In genomic region chr19:33432408-33433170, GRCh38 we compare ENCODE assay signal across 19 cellular contexts. TPM values are rescaled to one million over a fixed set of nuclear protein-coding genes. Genes with fewer than 3 reads are reported as not detected.
DNase-seq lines count a peak whose midpoint lies in the region; ATAC-seq and TF ChIP-seq lines count a peak whose summit lies in the region.
"Had no signal": no experiment of that assay in that cellular context is flagged by ENCODE, and none has a peak within 500 bp of the region (broad histone marks: within the 10 kb centered on the region; RNA-seq: fewer than 3 reads in every experiment).

No MANE protein-coding gene starts in this region.

- CTCF ChIA-PET in activated naive CD4-positive, alpha-beta T cell treated with anti-CD3 and anti-CD28 coated beads, Interleukin-2, amount 10 ng/mL, durations not matched to agents 7 days and 5 days (lab: Charles Lee), result interaction anchor here (0.5 to 1.7 kb wide), 4 partner anchors 21 to 563 kb away, joined by 3 to 19 read pairs (median 4); no protein-coding TSS in a partner anchor

- H3K27ac ChIP-seq in RWPE2 (ENCODE audit: poor library complexity, severe bottlenecking), result no peak overlapping the region
- H3K27ac ChIP-seq in neural progenitor cell, result no peak overlapping the region
- H3K27ac ChIP-seq: 22Rv1, parathyroid adenoma, transverse colon had no signal

- H3F3A ChIP-seq in neural progenitor cell (ENCODE audit: low read depth), result no peaks in the 10 kb centered on the region

- no peaks in the 10 kb centered on the region for H3K36me3 ChIP-seq in RWPE2 (ENCODE audit: low read depth)
- no peaks in the 10 kb centered on the region for H3K36me3 ChIP-seq in neural progenitor cell
- H3K36me3 ChIP-seq: transverse colon had no signal

- no peak overlapping the region for H2AFZ ChIP-seq in neural progenitor cell (replicated peaks)
- H2AFZ ChIP-seq: parathyroid adenoma had no signal

- no peak for ATAC-seq in RWPE2 (ENCODE audit: low read depth)
- no peak for ATAC-seq in activated CD4-positive, CD25-positive, alpha-beta regulatory T cell treated with anti-CD3 and anti-CD28 coated beads, Interleukin-2, amount 50 U/mL, for 24 hours
- ATAC-seq: effector memory CD8-positive, alpha-beta T cell had no signal

- H3K9me3 Mint-ChIP-seq in neural progenitor cell, result no peaks in the 10 kb centered on the region
- no peaks in the 10 kb centered on the region for H3K9me3 Mint-ChIP-seq in activated naive CD4-positive, alpha-beta T cell treated with anti-CD3 and anti-CD28 coated beads, Interleukin-2, amount 10 ng/mL, durations not matched to agents 7 days and 5 days
- H3K9me3 Mint-ChIP-seq: effector memory CD8-positive, alpha-beta T cell; stimulated activated naive CD8-positive, alpha-beta T cell treated with anti-CD3 and anti-CD28 coated beads, Interleukin-15, Interleukin-2, amounts not matched to agents 100 ng/mL and 50 ng/mL, for 24 hours had no signal

- H3K4me1 Mint-ChIP-seq in neural progenitor cell, result peaks cover 5% of the 10 kb centered on the region
- H3K4me1 Mint-ChIP-seq in activated naive CD4-positive, alpha-beta T cell treated with anti-CD3 and anti-CD28 coated beads, Interleukin-2, amount 10 ng/mL, durations not matched to agents 7 days and 5 days, result peaks cover 7% of the 10 kb centered on the region

- H3K27me3 ChIP-seq in RWPE2 (ENCODE audit: insufficient read depth, poor library complexity, severe bottlenecking), result no peaks in the 10 kb centered on the region
- no peaks in the 10 kb centered on the region for H3K27me3 ChIP-seq in neural progenitor cell
- H3K27me3 ChIP-seq: transverse colon had no signal

- H4K20me1 ChIP-seq in neural progenitor cell (ENCODE audit: low read depth), result peaks cover 6% of the 10 kb centered on the region

- no peak for TF ChIP-seq CTCF in RWPE2 (IDR thresholded peaks at IDR 0.05; ENCODE audit: poor library complexity, severe bottlenecking)
- no peak for TF ChIP-seq CTCF in neural progenitor cell (IDR thresholded peaks at IDR 0.05)

- H3K4me1 ChIP-seq in RWPE2 (ENCODE audit: insufficient read depth, poor library complexity, severe bottlenecking) (no peaks in the 10 kb centered on the region), neural progenitor cell (peaks cover 8% of the 10 kb centered on the region)
- H3K4me1 ChIP-seq: Caco-2, parathyroid adenoma, transverse colon had no signal

- no peak overlapping the region for H3K4me3 Mint-ChIP-seq in neural progenitor cell
- H3K4me3 Mint-ChIP-seq in activated naive CD4-positive, alpha-beta T cell treated with anti-CD3 and anti-CD28 coated beads, Interleukin-2, amount 10 ng/mL, durations not matched to agents 7 days and 5 days, result no peak overlapping the region
- H3K4me3 Mint-ChIP-seq: effector memory CD8-positive, alpha-beta T cell; stimulated activated naive CD8-positive, alpha-beta T cell treated with anti-CD3 and anti-CD28 coated beads, Interleukin-15, Interleukin-2, amounts not matched to agents 100 ng/mL and 50 ng/mL, for 24 hours had no signal

- H3K27ac Mint-ChIP-seq in neural progenitor cell, result no peak overlapping the region
- no peak overlapping the region for H3K27ac Mint-ChIP-seq in activated naive CD4-positive, alpha-beta T cell treated with anti-CD3 and anti-CD28 coated beads, Interleukin-2, amount 10 ng/mL, durations not matched to agents 7 days and 5 days
- H3K27ac Mint-ChIP-seq: effector memory CD8-positive, alpha-beta T cell; stimulated activated naive CD8-positive, alpha-beta T cell treated with anti-CD3 and anti-CD28 coated beads, Interleukin-15, Interleukin-2, amounts not matched to agents 100 ng/mL and 50 ng/mL, for 24 hours had no signal

- peak overlapping the region; percentile 37 for H3K9ac ChIP-seq in neural progenitor cell
- H3K9ac ChIP-seq: parathyroid adenoma had no signal

- DNase-seq in DMS79 treated with DMSO at 0.1 percent for 48 hours (lab: John Stamatoyannopoulos, UW) (peak; percentile 32), DMS79 (lab: John Stamatoyannopoulos, UW) (no peak), NCI-H1092 treated with DMSO at 0.1 percent for 48 hours (lab: John Stamatoyannopoulos, UW) (peak; percentile 57), RWPE2 (ENCODE audit: low spot score) (peak; percentile 19), neural progenitor cell (ENCODE audit: low spot score) (no peak), SIG-M5 treated with dmso at 0.1 percent for 504 hours (lab: John Stamatoyannopoulos, UW; ENCODE audit: unreplicated experiment) (no peak)
- DNase-seq in activated naive CD4-positive, alpha-beta T cell treated with anti-CD3 and anti-CD28 coated beads, Interleukin-2, amount 10 ng/mL, durations not matched to agents 7 days and 5 days, result no peak
- DNase-seq: activated CD4-positive, alpha-beta T cell treated with anti-CD3 and anti-CD28 coated beads, Interleukin-2, amount 50 U/mL, for 4 hours; activated naive CD4-positive, alpha-beta T cell treated with Interleukin-2 at 50 U/mL for 16 hours; effector memory CD8-positive, alpha-beta T cell; NCI-H1048; stimulated activated CD4-positive, alpha-beta T cell treated with anti-CD3 and anti-CD28 coated beads, Interleukin-2, amount 100 ng/mL, for 24 hours; T-helper 1 cell; transverse colon had no signal

- no peak overlapping the region for H3K4me2 ChIP-seq in neural progenitor cell

- no peaks in the 10 kb centered on the region for H3K36me3 Mint-ChIP-seq in neural progenitor cell
- no peaks in the 10 kb centered on the region for H3K36me3 Mint-ChIP-seq in activated naive CD4-positive, alpha-beta T cell treated with anti-CD3 and anti-CD28 coated beads, Interleukin-2, amount 10 ng/mL, durations not matched to agents 7 days and 5 days

- no peaks in the 10 kb centered on the region for H3K79me2 ChIP-seq in neural progenitor cell (ENCODE audit: low read depth)
- H3K79me2 ChIP-seq: parathyroid adenoma had no signal

- H3K4me3 ChIP-seq in RWPE2 (ENCODE audit: severe bottlenecking), result no peak overlapping the region
- no peak overlapping the region for H3K4me3 ChIP-seq in neural progenitor cell
- H3K4me3 ChIP-seq: transverse colon had no signal

- H3K27me3 Mint-ChIP-seq in neural progenitor cell (ENCODE audit: insufficient read depth, low read depth), result no peaks in the 10 kb centered on the region
- H3K27me3 Mint-ChIP-seq in activated naive CD4-positive, alpha-beta T cell treated with anti-CD3 and anti-CD28 coated beads, Interleukin-2, amount 10 ng/mL, durations not matched to agents 7 days and 5 days, result peaks cover 7% of the 10 kb centered on the region
- H3K27me3 Mint-ChIP-seq: effector memory CD8-positive, alpha-beta T cell; stimulated activated naive CD8-positive, alpha-beta T cell treated with anti-CD3 and anti-CD28 coated beads, Interleukin-15, Interleukin-2, amounts not matched to agents 100 ng/mL and 50 ng/mL, for 24 hours had no signal

- H3K9me3 ChIP-seq in RWPE2 (ENCODE audit: severe bottlenecking) (no peaks in the 10 kb centered on the region), neural progenitor cell (ENCODE audit: low read depth) (no peaks in the 10 kb centered on the region)
- H3K9me3 ChIP-seq: Caco-2, transverse colon had no signal

RNA-seq across cellular contexts. Expression of gene CEBPG, which starts 59.1 kb away (rescaled TPM):
- total RNA-seq in neural progenitor cell (ENCODE audit: low replicate concordance), result 40.3 and 59.3 TPM in 2 replicates

Comparison
In these comparisons a context has a peak if more than half of its experiments do, and no peak if none do; other contexts are left out.
1. DNase-seq: peak in DMS79 treated with DMSO at 0.1 percent for 48 hours (single experiment), NCI-H1092 treated with DMSO at 0.1 percent for 48 hours (single experiment) and RWPE2 (single experiment); none in DMS79 (single experiment), neural progenitor cell (single experiment), SIG-M5 treated with dmso at 0.1 percent for 504 hours (single experiment) and activated naive CD4-positive, alpha-beta T cell treated with anti-CD3 and anti-CD28 coated beads, Interleukin-2, amount 10 ng/mL, durations not matched to agents 7 days and 5 days (single experiment).